8 cellular contexts compared by ENCODE assay signal in genomic region chr6:154156135-154156948, GRCh38.
DNase-seq lines count a peak whose midpoint lies in the region; ATAC-seq and TF ChIP-seq lines count a peak whose summit lies in the region.

No MANE protein-coding gene starts in this region.

- H3K4me3 ChIP-seq in WERI-Rb-1 (ENCODE audit: low read depth, low read length), result no peak overlapping the region
- H3K4me3 ChIP-seq in breast epithelium, result no peak overlapping the region
- peak overlapping the region in 2 of 3 donors; percentile 42 to 51 for H3K4me3 ChIP-seq in liver (ENCODE audit: low read depth in 1 of 3, low read length in 3 of 3)

- no peaks in the 10 kb centered on the region for H3K9me3 ChIP-seq in WERI-Rb-1 (ENCODE audit: severe bottlenecking)
- H3K9me3 ChIP-seq in breast epithelium, result no peaks in the 10 kb centered on the region
- H3K9me3 ChIP-seq in liver (ENCODE audit: control insufficient read depth in 4 of 4, low read length in 3 of 4), result no peaks in the 10 kb centered on the region

- intact Hi-C loops in breast epithelium (cut with DNase I; ENCODE audit: low total_unique reads), result no loop called here

- DNase-seq in NCI-H187 treated with DMSO at 0.1 percent for 48 hours (lab: John Stamatoyannopoulos, UW) (peak; percentile 16), WERI-Rb-1 (peak; percentile 67), breast epithelium (ENCODE audit: low spot score in 2 of 2) (peak; percentile 21 to 58)
- DNase-seq in stimulated activated CD8-positive, alpha-beta memory T cell treated with anti-CD3 and anti-CD28 coated beads, Interleukin-7, amount 100 ng/mL, for 48 hours (ENCODE audit: extremely low read depth in 1 of 2, low read depth in 1 of 2), result peak; percentile 28 to 45

- H3K27me3 ChIP-seq in WERI-Rb-1 (ENCODE audit: insufficient read depth, low read depth, severe bottlenecking) (no peaks in the 10 kb centered on the region), breast epithelium (no peaks in the 10 kb centered on the region), liver (ENCODE audit: control insufficient read depth in 4 of 4, insufficient read depth in 4 of 4, low read length in 3 of 4) (no peaks in the 10 kb centered on the region)

- H3K27ac ChIP-seq in 22Rv1, result no peak overlapping the region
- H3K27ac ChIP-seq in WERI-Rb-1, result no peak overlapping the region
- peak overlapping the region; percentile 55 to 56 for H3K27ac ChIP-seq in breast epithelium
- peak overlapping the region; percentile 66 to 69 for H3K27ac ChIP-seq in liver (ENCODE audit: low read depth in 1 of 2, low read length in 2 of 2)

- peak; percentile 81 to 82 for TF ChIP-seq RAD21 in liver (IDR thresholded peaks at IDR 0.05)

- H3K4me1 ChIP-seq in breast epithelium (no peaks in the 10 kb centered on the region), liver (ENCODE audit: control insufficient read depth in 4 of 4, insufficient read depth in 4 of 4, low read length in 3 of 4) (peaks cover 0 to 16% (median 12%) of the 10 kb centered on the region in 4 donors)

- ATAC-seq in GM18502 (IDR thresholded peaks at IDR 0.05; ENCODE audit: poor library complexity, unreplicated experiment), result peak; percentile 82
- peak; percentile 79 for ATAC-seq in HG02852 (IDR thresholded peaks at IDR 0.05; ENCODE audit: unreplicated experiment)

- H3K36me3 ChIP-seq in WERI-Rb-1, result no peaks in the 10 kb centered on the region
- H3K36me3 ChIP-seq in breast epithelium, result no peaks in the 10 kb centered on the region
- H3K36me3 ChIP-seq in liver (ENCODE audit: control insufficient read depth in 4 of 4, insufficient read depth in 3 of 4, low read depth in 1 of 4, low read length in 3 of 4), result no peaks in the 10 kb centered on the region

- TF ChIP-seq CTCF in 22Rv1 (IDR thresholded peaks at IDR 0.05) (peak; percentile 60), WERI-Rb-1 (IDR thresholded peaks at IDR 0.05; ENCODE audit: low read depth, low read length) (peak; percentile 87), breast epithelium (IDR thresholded peaks at IDR 0.05) (peak in 2 of 3 donors; percentile 45 to 59), liver (IDR thresholded peaks at IDR 0.05; ENCODE audit: low read depth, low read length, missing input control) (peak; percentile 39)

- no peak for TF ChIP-seq POLR2A in breast epithelium (IDR thresholded peaks at IDR 0.05)

- H3K9ac ChIP-seq in liver (ENCODE audit: low read depth in 1 of 2, low read length in 2 of 2), result peak overlapping the region in 1 of 2 donors; percentile 56

- WGBS in liver, result 73% methylated on average over 12 of the region's 12 CpGs

TF ChIP-seq in liver, 16 proteins besides CTCF, POLR2A, EP300 and RAD21:
- no peak for TF ChIP-seq FOXA2 (IDR thresholded peaks at IDR 0.05)
- no peak for TF ChIP-seq GABPA (IDR thresholded peaks at IDR 0.05 in 1 of 2, conservative IDR thresholded peaks at IDR 0.05 in 1 of 2)
- no peak for TF ChIP-seq HNF4A (conservative IDR thresholded peaks at IDR 0.05)

Comparison
In these comparisons a context has a peak if more than half of its experiments do, and no peak if none do; other contexts are left out.
1. H3K27ac ChIP-seq: peak in breast epithelium (2 of 2) and liver (2 of 2); none in 22Rv1 (single experiment) and WERI-Rb-1 (single experiment).
2. DNase-seq: peak in every context shown above with its lines; median percentile 67 in WERI-Rb-1; 40 in breast epithelium; 36 in stimulated activated CD8-positive, alpha-beta memory T cell treated with anti-CD3 and anti-CD28 coated beads, Interleukin-7, amount 100 ng/mL, for 48 hours; 16 in NCI-H187 treated with DMSO at 0.1 percent for 48 hours.
3. H3K4me3 ChIP-seq: peak in liver (2 of 3); none in WERI-Rb-1 (single experiment) and breast epithelium (0 of 3).
4. Peak in every context shown above with its lines, with median percentiles within 50 percentile points of each other: CTCF ChIP-seq.